In the genomic region with DNA sequence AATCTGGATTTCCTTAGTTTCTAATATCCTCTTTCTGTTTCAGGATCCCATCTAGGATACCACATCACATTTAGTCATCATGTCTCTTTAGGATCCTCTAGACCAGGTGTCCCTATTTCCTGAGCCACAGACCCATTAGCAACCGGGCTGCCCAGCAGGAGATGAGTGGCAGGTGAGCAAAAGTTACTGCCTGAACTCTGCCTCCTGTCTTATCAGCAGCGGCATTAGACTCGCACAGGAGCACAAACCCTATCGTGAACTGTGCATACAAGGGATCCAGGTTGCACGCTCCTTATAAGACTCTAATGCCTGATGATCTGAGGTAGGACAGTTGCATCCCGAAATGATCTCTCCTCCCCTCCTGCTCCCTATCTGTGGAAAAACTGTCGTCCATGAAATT, we compare ENCODE assay signal across 2 cellular contexts.
TF ChIP-seq lines count a peak whose summit lies in the region.

No MANE protein-coding gene starts in this region.

TF ChIP-seq in A549, 52 proteins besides CTCF, POLR2A, EP300 and RAD21:
- TF ChIP-seq TP53 (CRISPR knock-in tag; IDR thresholded peaks at IDR 0.05) (0 out of 2 replicates have a peak, but pooled peaks have one; percentile 20), KDM5A (IDR thresholded peaks at IDR 0.05) (no peak), FOXS1 (CRISPR knock-in tag; IDR thresholded peaks at IDR 0.05) (no peak)

TF ChIP-seq in GM12878, 131 proteins besides CTCF, POLR2A, EP300 and RAD21:
- TF ChIP-seq HDAC6 (IDR thresholded peaks at IDR 0.05; ENCODE audit: unreplicated experiment), result no peak
- no peak for TF ChIP-seq SRF (IDR thresholded peaks at IDR 0.05; ENCODE audit: low read depth in 2 of 2, low read length in 2 of 2)
- TF ChIP-seq, protein P1, sequence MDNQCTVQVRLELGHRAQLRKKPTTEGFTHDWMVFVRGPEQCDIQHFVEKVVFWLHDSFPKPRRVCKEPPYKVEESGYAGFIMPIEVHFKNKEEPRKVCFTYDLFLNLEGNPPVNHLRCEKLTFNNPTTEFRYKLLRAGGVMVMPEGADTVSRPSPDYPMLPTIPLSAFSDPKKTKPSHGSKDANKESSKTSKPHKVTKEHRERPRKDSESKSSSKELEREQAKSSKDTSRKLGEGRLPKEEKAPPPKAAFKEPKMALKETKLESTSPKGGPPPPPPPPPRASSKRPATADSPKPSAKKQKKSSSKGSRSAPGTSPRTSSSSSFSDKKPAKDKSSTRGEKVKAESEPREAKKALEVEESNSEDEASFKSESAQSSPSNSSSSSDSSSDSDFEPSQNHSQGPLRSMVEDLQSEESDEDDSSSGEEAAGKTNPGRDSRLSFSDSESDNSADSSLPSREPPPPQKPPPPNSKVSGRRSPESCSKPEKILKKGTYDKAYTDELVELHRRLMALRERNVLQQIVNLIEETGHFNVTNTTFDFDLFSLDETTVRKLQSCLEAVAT (IDR thresholded peaks at IDR 0.05), result no peak
- TF ChIP-seq, protein P2, sequence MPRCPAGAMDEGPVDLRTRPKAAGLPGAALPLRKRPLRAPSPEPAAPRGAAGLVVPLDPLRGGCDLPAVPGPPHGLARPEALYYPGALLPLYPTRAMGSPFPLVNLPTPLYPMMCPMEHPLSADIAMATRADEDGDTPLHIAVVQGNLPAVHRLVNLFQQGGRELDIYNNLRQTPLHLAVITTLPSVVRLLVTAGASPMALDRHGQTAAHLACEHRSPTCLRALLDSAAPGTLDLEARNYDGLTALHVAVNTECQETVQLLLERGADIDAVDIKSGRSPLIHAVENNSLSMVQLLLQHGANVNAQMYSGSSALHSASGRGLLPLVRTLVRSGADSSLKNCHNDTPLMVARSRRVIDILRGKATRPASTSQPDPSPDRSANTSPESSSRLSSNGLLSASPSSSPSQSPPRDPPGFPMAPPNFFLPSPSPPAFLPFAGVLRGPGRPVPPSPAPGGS (IDR thresholded peaks at IDR 0.05; ENCODE audit: borderline replicate concordance, insufficient read depth, low read depth, low read length, poor library complexity, severe bottlenecking), result peak; percentile 18
- TF ChIP-seq, protein P3, sequence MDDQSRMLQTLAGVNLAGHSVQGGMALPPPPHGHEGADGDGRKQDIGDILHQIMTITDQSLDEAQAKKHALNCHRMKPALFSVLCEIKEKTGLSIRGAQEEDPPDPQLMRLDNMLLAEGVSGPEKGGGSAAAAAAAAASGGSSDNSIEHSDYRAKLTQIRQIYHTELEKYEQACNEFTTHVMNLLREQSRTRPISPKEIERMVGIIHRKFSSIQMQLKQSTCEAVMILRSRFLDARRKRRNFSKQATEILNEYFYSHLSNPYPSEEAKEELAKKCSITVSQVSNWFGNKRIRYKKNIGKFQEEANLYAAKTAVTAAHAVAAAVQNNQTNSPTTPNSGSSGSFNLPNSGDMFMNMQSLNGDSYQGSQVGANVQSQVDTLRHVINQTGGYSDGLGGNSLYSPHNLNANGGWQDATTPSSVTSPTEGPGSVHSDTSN (IDR thresholded peaks at IDR 0.05; ENCODE audit: insufficient replicate concordance, low read depth, low read length), result peak; percentile 28
- no peak for TF ChIP-seq KDM1A (IDR thresholded peaks at IDR 0.05; ENCODE audit: borderline replicate concordance)
